14 cellular contexts compared by ENCODE assay signal in genomic region chr3:171343688-171344087, GRCh38.
DNase-seq lines count a peak whose midpoint lies in the region; ATAC-seq, FAIRE-seq and TF ChIP-seq lines count a peak whose summit lies in the region.
"Had no signal": no experiment of that assay in that cellular context is flagged by ENCODE, and none has a peak within 500 bp of the region (broad histone marks: within the 10 kb centered on the region; RNA-seq: fewer than 3 reads in every experiment).

No MANE protein-coding gene starts in this region.

- peaks cover 1% of the 10 kb centered on the region for H3K79me2 ChIP-seq in astrocyte (ENCODE audit: insufficient read depth, low read length)

- H2AFZ ChIP-seq in astrocyte (ENCODE audit: low read depth, low read length): no peak overlapping the region

- peaks cover 7% of the 10 kb centered on the region for H4K20me1 ChIP-seq in astrocyte (ENCODE audit: insufficient read depth, low read length)
- H4K20me1 ChIP-seq: BLaER1 had no signal

- H3K27ac Mint-ChIP-seq in natural killer cell treated with Interleukin-12 subunit alpha and Interleukin-12 subunit beta and Interleukin-15 and Interleukin-18, amount 100 ng/mL, for 72 hours: peak overlapping the region; percentile 2 to 44
- H3K27ac Mint-ChIP-seq in natural killer cell (peak overlapping the region in 1 of 2 donors; percentile 6), astrocyte (ENCODE audit: unreplicated experiment) (peak overlapping the region; percentile 10), T-helper 17 cell (no peak overlapping the region)
- H3K27ac Mint-ChIP-seq: IgD-negative memory B cell had no signal

- H3K9me3 ChIP-seq in astrocyte (ENCODE audit: insufficient read depth, low read depth, low read length): no peaks in the 10 kb centered on the region
- no peaks in the 10 kb centered on the region for H3K9me3 ChIP-seq in aorta (ENCODE audit: control insufficient read depth, low read length)
- H3K9me3 ChIP-seq in T-helper 17 cell (ENCODE audit: control insufficient read depth, low read length, poor library complexity, severe bottlenecking): no peaks in the 10 kb centered on the region
- H3K9me3 ChIP-seq: HAP-1 had no signal

- intact Hi-C loops in natural killer cell (cut with micrococcal nuclease): no loop called here
- intact Hi-C loops in aorta (cut with DNase I): no loop called here

- H3K4me1 Mint-ChIP-seq in natural killer cell treated with Interleukin-12 subunit alpha and Interleukin-12 subunit beta and Interleukin-15 and Interleukin-18, amount 100 ng/mL, for 72 hours (ENCODE audit: low read depth in 2 of 2): peaks cover 54 to 57% of the 10 kb centered on the region in 2 donors
- H3K4me1 Mint-ChIP-seq in natural killer cell: peaks cover 66 to 78% of the 10 kb centered on the region in 2 donors
- H3K4me1 Mint-ChIP-seq in astrocyte (ENCODE audit: low read depth, unreplicated experiment): peaks cover 38% of the 10 kb centered on the region
- peaks cover 28% of the 10 kb centered on the region for H3K4me1 Mint-ChIP-seq in T-helper 17 cell

- no peak for FAIRE-seq in astrocyte (lab: Jason Lieb, UNC)
- FAIRE-seq: H1 had no signal

- peak overlapping the region; percentile 13 for H3K4me3 Mint-ChIP-seq in natural killer cell treated with Interleukin-12 subunit alpha and Interleukin-12 subunit beta and Interleukin-15 and Interleukin-18, amount 100 ng/mL, for 72 hours
- H3K4me3 Mint-ChIP-seq in natural killer cell: no peak overlapping the region
- no peak overlapping the region for H3K4me3 Mint-ChIP-seq in astrocyte (ENCODE audit: unreplicated experiment)
- no peak overlapping the region for H3K4me3 Mint-ChIP-seq in T-helper 17 cell

- no peak overlapping the region for H3K4me2 ChIP-seq in astrocyte (ENCODE audit: low read length)
- H3K4me2 ChIP-seq: BLaER1 had no signal

- H3K9ac ChIP-seq in astrocyte (ENCODE audit: low read length): no peak overlapping the region
- H3K9ac ChIP-seq: BLaER1 had no signal

- 92 to 100% methylated on average over 1 of the region's 1 CpG for WGBS in aorta, 2 donors

- H3K36me3 Mint-ChIP-seq in natural killer cell treated with Interleukin-12 subunit alpha and Interleukin-12 subunit beta and Interleukin-15 and Interleukin-18, amount 100 ng/mL, for 72 hours: peaks cover 6% of the 10 kb centered on the region
- H3K36me3 Mint-ChIP-seq in natural killer cell: no peaks in the 10 kb centered on the region
- peaks cover 6% of the 10 kb centered on the region for H3K36me3 Mint-ChIP-seq in astrocyte (ENCODE audit: low read depth, unreplicated experiment)
- H3K36me3 Mint-ChIP-seq in T-helper 17 cell (ENCODE audit: low read depth): peaks cover 7% of the 10 kb centered on the region
- H3K36me3 Mint-ChIP-seq: IgD-negative memory B cell had no signal

- DNase-seq in NOMO-1 treated with DMSO at 0.1 percent for 48 hours (lab: John Stamatoyannopoulos, UW; ENCODE audit: unreplicated experiment): peak; percentile 50
- DNase-seq in NOMO-1 treated with dmso at 0.1 percent for 144 hours (lab: John Stamatoyannopoulos, UW; ENCODE audit: unreplicated experiment): no peak
- no peak for DNase-seq in natural killer cell treated with Interleukin-12 subunit alpha and Interleukin-12 subunit beta and Interleukin-15 and Interleukin-18, amount 100 ng/mL, for 72 hours (ENCODE audit: low spot score)
- DNase-seq in natural killer cell: no peak
- DNase-seq in astrocyte (ENCODE audit: low read depth): no peak
- DNase-seq in aorta: no peak
- no peak for DNase-seq in T-helper 17 cell
- DNase-seq: 8988T, AML-193, GF-D8 had no signal

- no peaks in the 10 kb centered on the region for H3K27me3 ChIP-seq in astrocyte (ENCODE audit: insufficient read depth, low read length)
- no peaks in the 10 kb centered on the region for H3K27me3 ChIP-seq in aorta (ENCODE audit: control insufficient read depth in 1 of 2, insufficient read depth in 2 of 2, low read length in 1 of 2)
- H3K27me3 ChIP-seq: BLaER1 had no signal

- H3K36me3 ChIP-seq in astrocyte (ENCODE audit: insufficient read depth, low read length) (no peaks in the 10 kb centered on the region), aorta (ENCODE audit: control insufficient read depth in 1 of 2, insufficient read depth in 2 of 2, low read length in 1 of 2) (no peaks in the 10 kb centered on the region)
- H3K36me3 ChIP-seq: BLaER1, HAP-1 had no signal

- peaks cover 5% of the 10 kb centered on the region for H3K9me3 Mint-ChIP-seq in natural killer cell treated with Interleukin-12 subunit alpha and Interleukin-12 subunit beta and Interleukin-15 and Interleukin-18, amount 100 ng/mL, for 72 hours
- H3K9me3 Mint-ChIP-seq in natural killer cell (peaks cover 0 to 2% of the 10 kb centered on the region in 2 donors), astrocyte (ENCODE audit: unreplicated experiment) (peaks cover 2% of the 10 kb centered on the region)

- H3K27ac ChIP-seq in astrocyte (ENCODE audit: low read depth, low read length) (no peak overlapping the region), aorta (ENCODE audit: low read depth in 1 of 2, low read length in 2 of 2) (no peak overlapping the region)
- H3K27ac ChIP-seq: BLaER1 had no signal

- H3K4me1 ChIP-seq in astrocyte (ENCODE audit: insufficient read depth, low read length) (peaks cover 11% of the 10 kb centered on the region), aorta (ENCODE audit: control insufficient read depth in 1 of 2, insufficient read depth in 2 of 2, low read length in 2 of 2) (peaks cover 0 to 1% of the 10 kb centered on the region in 2 donors)

- no peaks in the 10 kb centered on the region for H3K27me3 Mint-ChIP-seq in natural killer cell treated with Interleukin-12 subunit alpha and Interleukin-12 subunit beta and Interleukin-15 and Interleukin-18, amount 100 ng/mL, for 72 hours
- H3K27me3 Mint-ChIP-seq in natural killer cell (ENCODE audit: low read depth in 2 of 2) (no peaks in the 10 kb centered on the region), astrocyte (ENCODE audit: low read depth, unreplicated experiment) (no peaks in the 10 kb centered on the region), T-helper 17 cell (no peaks in the 10 kb centered on the region)

- ATAC-seq in natural killer cell treated with Interleukin-12 subunit alpha and Interleukin-12 subunit beta and Interleukin-15 and Interleukin-18, amount 100 ng/mL, for 72 hours: peak; percentile 55 to 56
- ATAC-seq in natural killer cell (no peak), aorta (ENCODE audit: low FRiP score) (no peak), T-helper 17 cell (no peak)

- H3K4me3 ChIP-seq in astrocyte (ENCODE audit: insufficient read depth, low read depth, low read length): no peak overlapping the region
- no peak overlapping the region for H3K4me3 ChIP-seq in aorta (ENCODE audit: low read length in 2 of 2)
- H3K4me3 ChIP-seq: BLaER1, HAP-1 had no signal

- TF ChIP-seq CTCF in natural killer cell (IDR thresholded peaks at IDR 0.05) (no peak), astrocyte (IDR thresholded peaks at IDR 0.05; ENCODE audit: insufficient read depth, low read depth, low read length) (no peak)

Comparison
In these comparisons a context has a peak if more than half of its experiments do, and no peak if none do; other contexts are left out.
1. ATAC-seq: peak in natural killer cell treated with Interleukin-12 subunit alpha and Interleukin-12 subunit beta and Interleukin-15 and Interleukin-18, amount 100 ng/mL, for 72 hours (2 of 2); none in natural killer cell (0 of 3), aorta (single experiment) and T-helper 17 cell (single experiment).